Comparison of ENCODE assay signal across 16 cellular contexts in the genomic region with DNA sequence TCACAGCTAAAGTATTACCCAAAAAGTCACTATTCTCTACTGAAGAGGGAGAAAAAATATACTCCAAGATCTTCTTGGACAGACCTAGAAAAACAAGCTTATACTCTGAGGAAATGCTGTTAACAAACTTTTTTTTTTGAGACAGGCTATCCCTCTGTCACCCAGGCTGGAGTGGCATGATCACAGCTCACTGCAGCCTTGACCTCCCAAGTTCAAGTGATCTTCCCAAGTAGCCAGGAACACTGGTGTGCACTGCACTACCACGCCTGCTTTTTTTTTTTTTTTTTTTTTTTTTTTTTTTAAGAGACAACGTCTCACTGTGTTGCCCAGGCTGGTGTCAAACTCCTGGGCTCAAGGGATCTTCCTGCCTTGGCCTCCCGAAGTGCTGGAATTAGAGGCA. TPM values are rescaled to one million over a fixed set of nuclear protein-coding genes. Genes with fewer than 3 reads are reported as not detected.
A peak's percentile ranks its signal among the peaks of the same experiment; 100 is the strongest.
DNase-seq lines count a peak whose midpoint lies in the region; ATAC-seq, FAIRE-seq and TF ChIP-seq lines count a peak whose summit lies in the region.
"Had no signal": no experiment of that assay in that cellular context is flagged by ENCODE, and none has a peak within 500 bp of the region (broad histone marks: within the 10 kb centered on the region; RNA-seq: fewer than 3 reads in every experiment).

No MANE protein-coding gene starts in this region.

- H3K4me3 ChIP-seq in K562, result no peak overlapping the region
- no peak overlapping the region for H3K4me3 ChIP-seq in left lung
- no peak overlapping the region for H3K4me3 ChIP-seq in thyroid gland (replicated peaks in 1 of 3)
- H3K4me3 ChIP-seq: GM12878, GM23248 had no signal

- H4K20me1 ChIP-seq in K562 (replicated peaks; ENCODE audit: control insufficient read depth, insufficient read depth, low read length), result no peaks in the 10 kb centered on the region

- peaks cover 13% of the 10 kb centered on the region for H3K36me3 Mint-ChIP-seq in natural killer cell
- peaks cover 13% of the 10 kb centered on the region for H3K36me3 Mint-ChIP-seq in natural killer cell treated with Interleukin-12 subunit alpha and Interleukin-12 subunit beta and Interleukin-15 and Interleukin-18, amount 100 ng/mL, for 72 hours

- H3K27me3 ChIP-seq in K562 (ENCODE audit: control insufficient read depth in 2 of 2, insufficient read depth in 2 of 2, low read length in 2 of 2), result no peaks in the 10 kb centered on the region
- H3K27me3 ChIP-seq in left lung, result no peaks in the 10 kb centered on the region
- no peaks in the 10 kb centered on the region for H3K27me3 ChIP-seq in thyroid gland
- H3K27me3 ChIP-seq: BE2C had no signal

- H3K27ac ChIP-seq in K562 (ENCODE audit: extremely low read depth, low read depth, low read length) (no peak overlapping the region), left lung (no peak overlapping the region), thyroid gland (peak overlapping the region in 2 of 3 donors; percentile 22 to 25)
- H3K27ac ChIP-seq: C4-2B, GM23248 had no signal

- H3K9me3 ChIP-seq in K562 (replicated peaks; ENCODE audit: control insufficient read depth, insufficient read depth, low read depth, low read length), result no peaks in the 10 kb centered on the region
- H3K9me3 ChIP-seq in left lung, result no peaks in the 10 kb centered on the region
- H3K9me3 ChIP-seq in thyroid gland, result no peaks in the 10 kb centered on the region
- H3K9me3 ChIP-seq: BE2C had no signal

- H3K4me1 Mint-ChIP-seq in natural killer cell, result no peaks in the 10 kb centered on the region
- no peaks in the 10 kb centered on the region for H3K4me1 Mint-ChIP-seq in natural killer cell treated with Interleukin-12 subunit alpha and Interleukin-12 subunit beta and Interleukin-15 and Interleukin-18, amount 100 ng/mL, for 72 hours (ENCODE audit: low read depth in 2 of 2)

- 57% methylated on average over 3 of the region's 3 CpGs for WGBS in K562 (ENCODE audit: insufficient coverage, low coverage, missing lambda C conversion rate)
- WGBS in thyroid gland, 2 donors, result 28 to 37% methylated on average over 3 of the region's 3 CpGs

- DNase-seq in natural killer cell, result no peak
- DNase-seq in natural killer cell treated with Interleukin-12 subunit alpha and Interleukin-12 subunit beta and Interleukin-15 and Interleukin-18, amount 100 ng/mL, for 72 hours (ENCODE audit: low spot score), result no peak
- DNase-seq in K562 (ENCODE audit: extremely low read depth in 1 of 4, low spot score in 3 of 4), result no peak
- no peak for DNase-seq in left lung
- DNase-seq in thyroid gland, result peak; percentile 59 to 62
- no peak for DNase-seq in stimulated activated CD4-positive, alpha-beta T cell treated with anti-CD3 and anti-CD28 coated beads, Interleukin-2, amount 100 ng/mL, for 24 hours
- no peak for DNase-seq in cerebellar nuclear complex (lab: John Stamatoyannopoulos, UW)
- DNase-seq in NCI-H2029 (lab: John Stamatoyannopoulos, UW), result no peak
- DNase-seq: BE2C; CD4-positive, alpha-beta memory T cell; DMS79; GM23248 had no signal

- no peak overlapping the region for H2AFZ ChIP-seq in K562 (ENCODE audit: low read depth, low read length)
- H2AFZ ChIP-seq: GM23248 had no signal

- H3K9me3 Mint-ChIP-seq in natural killer cell, result no peaks in the 10 kb centered on the region
- H3K9me3 Mint-ChIP-seq in natural killer cell treated with Interleukin-12 subunit alpha and Interleukin-12 subunit beta and Interleukin-15 and Interleukin-18, amount 100 ng/mL, for 72 hours, result no peaks in the 10 kb centered on the region
- H3K9me3 Mint-ChIP-seq: CD4-positive, alpha-beta memory T cell had no signal

- no TSS peak for BruUV-seq in K562 (replicated peaks; lab: Mats Ljungman, UMichigan)

- H3K4me1 ChIP-seq in K562 (replicated peaks in 1 of 2; ENCODE audit: control insufficient read depth in 2 of 2, insufficient read depth in 2 of 2, low read length in 2 of 2) (no peaks in the 10 kb centered on the region), left lung (no peaks in the 10 kb centered on the region), thyroid gland (peaks cover 0 to 13% of the 10 kb centered on the region in 2 donors)
- H3K4me1 ChIP-seq: BE2C had no signal

- intact Hi-C loops in natural killer cell (cut with micrococcal nuclease), result no loop called here
- intact Hi-C loops in K562 (cut with micrococcal nuclease), result no loop called here
- intact Hi-C loops in left lung (cut with DNase I), result no loop called here
- intact Hi-C loops in thyroid gland (cut with DNase I), result no loop called here

- no peak overlapping the region for H3K4me3 Mint-ChIP-seq in natural killer cell
- H3K4me3 Mint-ChIP-seq in natural killer cell treated with Interleukin-12 subunit alpha and Interleukin-12 subunit beta and Interleukin-15 and Interleukin-18, amount 100 ng/mL, for 72 hours, result no peak overlapping the region
- H3K4me3 Mint-ChIP-seq: CD4-positive, alpha-beta memory T cell had no signal

- no peak for TF ChIP-seq CTCF in natural killer cell (IDR thresholded peaks at IDR 0.05)
- no peak for TF ChIP-seq CTCF in K562 (IDR thresholded peaks at IDR 0.05 in 2 of 3, conservative IDR thresholded peaks at IDR 0.05 in 1 of 3; ENCODE audit: insufficient read depth in 2 of 3, low read depth in 1 of 3, low read length in 3 of 3)
- TF ChIP-seq CTCF in left lung (IDR thresholded peaks at IDR 0.05), result no peak
- no peak for TF ChIP-seq CTCF in thyroid gland (IDR thresholded peaks at IDR 0.05)

- H3K27me3 Mint-ChIP-seq in natural killer cell (ENCODE audit: low read depth in 2 of 2), result no peaks in the 10 kb centered on the region
- H3K27me3 Mint-ChIP-seq in natural killer cell treated with Interleukin-12 subunit alpha and Interleukin-12 subunit beta and Interleukin-15 and Interleukin-18, amount 100 ng/mL, for 72 hours, result no peaks in the 10 kb centered on the region
- H3K27me3 Mint-ChIP-seq: CD4-positive, alpha-beta memory T cell had no signal

- in situ Hi-C loops in K562 (cut with MboI), result no loop called here

- TF ChIP-seq POLR2A in K562 (conservative IDR thresholded peaks at IDR 0.05) (no peak), thyroid gland (IDR thresholded peaks at IDR 0.05) (no peak)

- no peak overlapping the region for H3K4me2 ChIP-seq in K562 (ENCODE audit: insufficient read depth, low read length)

- no peak for FAIRE-seq in K562 (lab: Jason Lieb, UNC)
- FAIRE-seq: GM12878, H54 had no signal

- TF ChIP-seq RAD21 in K562 (CRISPR knock-in tag; conservative IDR thresholded peaks at IDR 0.05 in 1 of 2, IDR thresholded peaks at IDR 0.05 in 1 of 2), result no peak

- no peak for TF ChIP-seq EP300 in K562 (IDR thresholded peaks at IDR 0.05; ENCODE audit: low read length)

- CTCF ChIA-PET in K562 (lab: Yijun Ruan, JAX; ENCODE audit: low intra/inter-chr PET ratio), result no interaction called here

- ATAC-seq in natural killer cell (no peak), K562 (peak; percentile 40), left lung (peak; percentile 41)
- ATAC-seq in natural killer cell treated with Interleukin-12 subunit alpha and Interleukin-12 subunit beta and Interleukin-15 and Interleukin-18, amount 100 ng/mL, for 72 hours, result no peak
- ATAC-seq: GM12878, HCT116 had no signal

- POLR2A ChIA-PET in K562 (lab: Yijun Ruan, JAX), result interaction anchor here (0.6 to 1.6 kb wide), 5 partner anchors 9 to 49 kb away, joined by 3 to 6 read pairs (median 3); no protein-coding TSS in a partner anchor

- H3K36me3 ChIP-seq in K562 (ENCODE audit: control insufficient read depth, insufficient read depth, low read length) (peaks cover 81% of the 10 kb centered on the region), left lung (peaks cover 0 to 54% of the 10 kb centered on the region in 2 donors), thyroid gland (peaks cover 0 to 10% of the 10 kb centered on the region in 2 donors)

- H3K9me1 ChIP-seq in K562 (ENCODE audit: control insufficient read depth, insufficient read depth, low read length), result no peaks in the 10 kb centered on the region

- no peaks in the 10 kb centered on the region for H3K79me2 ChIP-seq in K562 (ENCODE audit: control insufficient read depth, insufficient read depth, low read length)

- H3K9ac ChIP-seq in K562 (ENCODE audit: insufficient read depth in 1 of 2, low read depth in 2 of 2, low read length in 2 of 2), result no peak overlapping the region
- H3K9ac ChIP-seq: GM23248 had no signal

- H3K27ac Mint-ChIP-seq in natural killer cell, result peak overlapping the region; percentile 41 to 51
- no peak overlapping the region for H3K27ac Mint-ChIP-seq in natural killer cell treated with Interleukin-12 subunit alpha and Interleukin-12 subunit beta and Interleukin-15 and Interleukin-18, amount 100 ng/mL, for 72 hours

RNA-seq across cellular contexts. Expression of a gene that starts 17.3 kb away (rescaled TPM):
- total RNA-seq in natural killer cell (10 to 100 TPM in 1 of 3 donors, 1 to 10 TPM in 2; 7.7 to 11.3 (median 9.5) TPM), K562 (2014; rRNA removed) (29.4 and 54.2 TPM in 2 replicates), K562 (2014; rRNA removed; fragmentation: Illumina TruSeq; extraction: Trizol) (82.6 and 99.3 TPM in 2 replicates), K562 (2015; rRNA removed; fragmentation: Illumina TruSeq; extraction: Trizol) (61.4 and 72.1 TPM in 2 replicates), K562 (2021) (64.2 and 69.5 TPM in 2 replicates), left lung (10 to 100 TPM; 19.4 to 24.7 TPM), thyroid gland (10 to 100 TPM in 1 of 4 donors, 1 to 10 TPM in 3; 4.5 to 23.0 (median 6.1) TPM)
- total RNA-seq in natural killer cell treated with Interleukin-12 subunit alpha and Interleukin-12 subunit beta and Interleukin-15 and Interleukin-18, amount 100 ng/mL, for 72 hours, result 10 to 100 TPM; 22.9 to 23.6 TPM
- 4.8 and 10.3 TPM in 2 replicates for total RNA-seq in K562 (2011; cell fraction: chromatin; rRNA removed; ENCODE audit: low replicate concordance)
- total RNA-seq in K562 (2011; cell fraction: nucleolus; rRNA removed), result 2.8 and 4.2 TPM in 2 replicates
- 4.3 and 8.2 TPM in 2 replicates for total RNA-seq in K562 (2011; cell fraction: nucleoplasm; rRNA removed)
- polyA plus RNA-seq in K562 (2011; rRNA removed) (21.4 and 47.8 TPM in 2 replicates), K562 (2014; fragmentation: Illumina TruSeq; extraction: Trizol) (47.7 and 55.1 TPM in 2 replicates), K562 (2014; fragmentation: Nextera tagmentation; extraction: Ambion mirVana) (10 to 100 TPM; 13.3 to 16.8 TPM), K562 (2014; rRNA removed) (62.2 and 62.4 TPM in 2 replicates)
- polyA plus RNA-seq in K562 (2011; cell fraction: cytosol; rRNA removed), result 10.6 and 15.4 TPM in 2 replicates
- 7.8 and 8.6 TPM in 2 replicates for polyA plus RNA-seq in K562 (2011; cell fraction: nucleus; rRNA removed)
- polyA plus RNA-seq in K562 (2012), result 56.4 and 76.0 TPM in 2 replicates
- polyA minus RNA-seq in K562 (2011; rRNA and poly(A)+ RNA removed), result 9.6 and 14.7 TPM in 2 replicates
- 5.5 and 6.5 TPM in 2 replicates for polyA minus RNA-seq in K562 (2011; cell fraction: cytosol; rRNA and poly(A)+ RNA removed)
- polyA minus RNA-seq in K562 (2011; cell fraction: nucleus; rRNA and poly(A)+ RNA removed), result 3.6 and 5.6 TPM in 2 replicates

RNA-seq across cellular contexts. Expression of a gene that starts 28.5 kb away (rescaled TPM):
- total RNA-seq in natural killer cell (10 to 100 TPM; 74.3 to 95.5 (median 78.9) TPM), K562 (2014; rRNA removed) (118 and 156 TPM in 2 replicates), K562 (2014; rRNA removed; fragmentation: Illumina TruSeq; extraction: Trizol) (128 and 147 TPM in 2 replicates), K562 (2015; rRNA removed; fragmentation: Illumina TruSeq; extraction: Trizol) (128 TPM in 2 replicates), K562 (2021) (101 and 110 TPM in 2 replicates), left lung (10 to 100 TPM; 70.8 to 72.0 TPM), thyroid gland (100 to 1,000 TPM in 2 of 4 donors, 10 to 100 TPM in 2; 90.1 to 129 (median 102) TPM)
- 10 to 100 TPM; 60.6 to 74.0 TPM for total RNA-seq in natural killer cell treated with Interleukin-12 subunit alpha and Interleukin-12 subunit beta and Interleukin-15 and Interleukin-18, amount 100 ng/mL, for 72 hours
- 38.1 and 70.7 TPM in 2 replicates for total RNA-seq in K562 (2011; cell fraction: chromatin; rRNA removed; ENCODE audit: low replicate concordance)
- total RNA-seq in K562 (2011; cell fraction: nucleolus; rRNA removed), result 42.0 and 43.2 TPM in 2 replicates
- total RNA-seq in K562 (2011; cell fraction: nucleoplasm; rRNA removed), result 50.5 and 80.9 TPM in 2 replicates
- polyA plus RNA-seq in K562 (2011; rRNA removed) (46.1 and 56.4 TPM in 2 replicates), K562 (2014; fragmentation: Illumina TruSeq; extraction: Trizol) (24.9 and 28.5 TPM in 2 replicates), K562 (2014; fragmentation: Nextera tagmentation; extraction: Ambion mirVana) (100 to 1,000 TPM in 1 of 2 experiments, 10 to 100 TPM in 1; 49.2 to 187 TPM), K562 (2014; rRNA removed) (27.7 and 32.0 TPM in 2 replicates)
- polyA plus RNA-seq in K562 (2011; cell fraction: cytosol; rRNA removed), result 24.7 and 26.1 TPM in 2 replicates
- 19.7 and 22.2 TPM in 2 replicates for polyA plus RNA-seq in K562 (2011; cell fraction: nucleus; rRNA removed)
- 22.6 and 31.7 TPM in 2 replicates for polyA plus RNA-seq in K562 (2012)
- 285 and 314 TPM in 2 replicates for polyA minus RNA-seq in K562 (2011; rRNA and poly(A)+ RNA removed)
- 101 and 165 TPM in 2 replicates for polyA minus RNA-seq in K562 (2011; cell fraction: cytosol; rRNA and poly(A)+ RNA removed)
- 65.4 and 95.5 TPM in 2 replicates for polyA minus RNA-seq in K562 (2011; cell fraction: nucleus; rRNA and poly(A)+ RNA removed)

RNA-seq across cellular contexts. Expression of a gene that starts 28.7 kb away (rescaled TPM):
- total RNA-seq in natural killer cell, result 10 to 100 TPM; 44.3 to 53.9 (median 51.9) TPM
- total RNA-seq in natural killer cell treated with Interleukin-12 subunit alpha and Interleukin-12 subunit beta and Interleukin-15 and Interleukin-18, amount 100 ng/mL, for 72 hours, result 10 to 100 TPM; 67.9 to 76.8 TPM
- 52.2 and 140 TPM in 2 replicates for total RNA-seq in K562 (2011; cell fraction: chromatin; rRNA removed; ENCODE audit: low replicate concordance)
- total RNA-seq in K562 (2011; cell fraction: nucleolus; rRNA removed), result 19.7 and 27.2 TPM in 2 replicates
- 59.5 and 113 TPM in 2 replicates for total RNA-seq in K562 (2011; cell fraction: nucleoplasm; rRNA removed)
- total RNA-seq in K562 (2014; rRNA removed), result 85.4 and 85.6 TPM in 2 replicates
- total RNA-seq in K562 (2014; rRNA removed; fragmentation: Illumina TruSeq; extraction: Trizol), result 114 and 132 TPM in 2 replicates
- total RNA-seq in K562 (2015; rRNA removed; fragmentation: Illumina TruSeq; extraction: Trizol), result 117 and 122 TPM in 2 replicates
- total RNA-seq in K562 (2021), result 133 and 138 TPM in 2 replicates
- polyA plus RNA-seq in K562 (2011; rRNA removed), result 117 and 174 TPM in 2 replicates
- 21.6 and 39.4 TPM in 2 replicates for polyA plus RNA-seq in K562 (2011; cell fraction: cytosol; rRNA removed)
- polyA plus RNA-seq in K562 (2011; cell fraction: nucleus; rRNA removed), result 38.3 and 58.5 TPM in 2 replicates
- polyA plus RNA-seq in K562 (2012), result 89.5 and 112 TPM in 2 replicates
- 188 and 206 TPM in 2 replicates for polyA plus RNA-seq in K562 (2014; fragmentation: Illumina TruSeq; extraction: Trizol)
- 10 to 100 TPM; 61.0 to 68.9 TPM for polyA plus RNA-seq in K562 (2014; fragmentation: Nextera tagmentation; extraction: Ambion mirVana)
- polyA plus RNA-seq in K562 (2014; rRNA removed), result 151 and 180 TPM in 2 replicates
- 168 and 179 TPM in 2 replicates for polyA minus RNA-seq in K562 (2011; rRNA and poly(A)+ RNA removed)
- 44.0 and 70.9 TPM in 2 replicates for polyA minus RNA-seq in K562 (2011; cell fraction: cytosol; rRNA and poly(A)+ RNA removed)
- polyA minus RNA-seq in K562 (2011; cell fraction: nucleus; rRNA and poly(A)+ RNA removed), result 62.3 and 92.4 TPM in 2 replicates
- total RNA-seq in left lung, result 10 to 100 TPM; 27.9 to 38.7 TPM
- 10 to 100 TPM; 24.5 to 31.1 (median 26.2) TPM for total RNA-seq in thyroid gland

RNA-seq across cellular contexts. Expression of a gene that starts 33.9 kb away (rescaled TPM):
- 10 to 100 TPM; 73.2 to 86.0 (median 82.6) TPM for total RNA-seq in natural killer cell
- total RNA-seq in natural killer cell treated with Interleukin-12 subunit alpha and Interleukin-12 subunit beta and Interleukin-15 and Interleukin-18, amount 100 ng/mL, for 72 hours, result 10 to 100 TPM; 71.8 to 76.5 TPM
- 67.4 and 171 TPM in 2 replicates for total RNA-seq in K562 (2011; cell fraction: chromatin; rRNA removed; ENCODE audit: low replicate concordance)
- total RNA-seq in K562 (2011; cell fraction: nucleolus; rRNA removed), result 19.8 and 31.1 TPM in 2 replicates
- 63.6 and 113 TPM in 2 replicates for total RNA-seq in K562 (2011; cell fraction: nucleoplasm; rRNA removed)
- total RNA-seq in K562 (2014; rRNA removed), result 19.0 and 20.1 TPM in 2 replicates
- 30.1 and 33.8 TPM in 2 replicates for total RNA-seq in K562 (2014; rRNA removed; fragmentation: Illumina TruSeq; extraction: Trizol)
- 23.6 and 26.0 TPM in 2 replicates for total RNA-seq in K562 (2015; rRNA removed; fragmentation: Illumina TruSeq; extraction: Trizol)
- total RNA-seq in K562 (2021), result 57.1 and 60.5 TPM in 2 replicates
- polyA plus RNA-seq in K562 (2011; rRNA removed), result 41.3 and 61.7 TPM in 2 replicates
- 7.8 and 13.1 TPM in 2 replicates for polyA plus RNA-seq in K562 (2011; cell fraction: cytosol; rRNA removed)
- polyA plus RNA-seq in K562 (2011; cell fraction: nucleus; rRNA removed), result 12.3 and 15.1 TPM in 2 replicates
- 18.3 and 35.0 TPM in 2 replicates for polyA plus RNA-seq in K562 (2012)
- 35.1 and 42.5 TPM in 2 replicates for polyA plus RNA-seq in K562 (2014; fragmentation: Illumina TruSeq; extraction: Trizol)
- polyA plus RNA-seq in K562 (2014; fragmentation: Nextera tagmentation; extraction: Ambion mirVana), result 10 to 100 TPM; 23.7 to 28.7 TPM
- polyA plus RNA-seq in K562 (2014; rRNA removed), result 28.8 and 30.1 TPM in 2 replicates
- 122 and 129 TPM in 2 replicates for polyA minus RNA-seq in K562 (2011; rRNA and poly(A)+ RNA removed)
- 24.0 and 28.8 TPM in 2 replicates for polyA minus RNA-seq in K562 (2011; cell fraction: cytosol; rRNA and poly(A)+ RNA removed)
- polyA minus RNA-seq in K562 (2011; cell fraction: nucleus; rRNA and poly(A)+ RNA removed), result 42.7 and 68.6 TPM in 2 replicates
- 10 to 100 TPM; 48.1 to 56.4 TPM for total RNA-seq in left lung
- 10 to 100 TPM; 44.6 to 70.0 (median 50.5) TPM for total RNA-seq in thyroid gland

Comparison
In these comparisons a context has a peak if more than half of its experiments do, and no peak if none do; other contexts are left out.
1. H3K27ac Mint-ChIP-seq: peak in natural killer cell (2 of 2); none in natural killer cell treated with Interleukin-12 subunit alpha and Interleukin-12 subunit beta and Interleukin-15 and Interleukin-18, amount 100 ng/mL, for 72 hours (0 of 2).
2. ATAC-seq: peak in K562 (single experiment) and left lung (single experiment); none in natural killer cell (0 of 3) and natural killer cell treated with Interleukin-12 subunit alpha and Interleukin-12 subunit beta and Interleukin-15 and Interleukin-18, amount 100 ng/mL, for 72 hours (0 of 2).
3. DNase-seq: peak in thyroid gland (2 of 2); none in natural killer cell (single experiment), natural killer cell treated with Interleukin-12 subunit alpha and Interleukin-12 subunit beta and Interleukin-15 and Interleukin-18, amount 100 ng/mL, for 72 hours (single experiment), K562 (0 of 4), left lung (0 of 2), stimulated activated CD4-positive, alpha-beta T cell treated with anti-CD3 and anti-CD28 coated beads, Interleukin-2, amount 100 ng/mL, for 24 hours (0 of 2), cerebellar nuclear complex (0 of 2) and NCI-H2029 (single experiment).
4. H3K27ac ChIP-seq: peak in thyroid gland (2 of 3); none in K562 (single experiment) and left lung (0 of 2).